ENCODE assay signal across 17 cellular contexts in the genomic region with DNA sequence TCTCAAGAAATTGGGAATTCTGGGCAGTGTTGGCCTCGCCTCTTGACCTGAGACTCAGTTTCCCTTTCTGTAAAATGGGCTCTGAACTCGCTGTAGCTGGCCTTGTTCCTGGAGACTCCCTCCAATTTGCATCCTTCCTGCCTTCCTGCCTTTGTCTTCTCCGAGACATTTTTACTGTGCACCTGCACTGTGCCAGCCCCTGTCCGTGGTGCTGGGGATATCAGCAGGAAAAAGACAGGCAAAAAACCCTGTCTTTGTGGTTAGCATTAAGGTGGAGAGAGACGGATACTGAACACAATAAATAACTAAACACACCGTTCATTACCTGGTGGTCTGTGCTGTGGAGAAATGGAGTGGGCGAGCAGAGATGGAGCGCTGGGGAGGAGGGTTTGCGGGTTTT. TPM values are rescaled to one million over a fixed set of nuclear protein-coding genes. Genes with fewer than 3 reads are reported as not detected.
DNase-seq lines count a peak whose midpoint lies in the region; ATAC-seq, FAIRE-seq and TF ChIP-seq lines count a peak whose summit lies in the region.
"Had no signal": no experiment of that assay in that cellular context is flagged by ENCODE, and none has a peak within 500 bp of the region (broad histone marks: within the 10 kb centered on the region; RNA-seq: fewer than 3 reads in every experiment).

No MANE protein-coding gene starts in this region.

- DNase-seq in ACHN (peak; percentile 36), K562 (ENCODE audit: extremely low read depth in 1 of 4, low spot score in 3 of 4) (no peak), left kidney (ENCODE audit: low read depth, low spot score) (peak; percentile 65), GM13976 (ENCODE audit: low spot score) (no peak), SKM-1 (lab: John Stamatoyannopoulos, UW; ENCODE audit: unreplicated experiment) (no peak)
- DNase-seq in activated CD4-positive, alpha-beta T cell treated with anti-CD3 and anti-CD28 coated beads, Interleukin-2, amount 50 U/mL, for 1 hour = no peak
- DNase-seq: DMS 273 treated with DMSO at 0.1 percent for 48 hours, EL, H7, KBM-7, NCI-H1436, NCI-H2029 treated with DMSO at 0.1 percent for 48 hours, NCI-H446 treated with DMSO at 0.1 percent for 48 hours, NCI-H774 had no signal

- intact Hi-C loops in K562 (cut with micrococcal nuclease) = no loop called here

- H3K4me3 ChIP-seq in K562 = no peak overlapping the region
- H3K4me3 ChIP-seq: SJSA1 had no signal

- no peak overlapping the region for H3K9ac ChIP-seq in K562 (ENCODE audit: insufficient read depth in 1 of 2, low read depth in 2 of 2, low read length in 2 of 2)

- POLR2A ChIA-PET in K562 (lab: Yijun Ruan, JAX) = no interaction called here

- H3K4me1 ChIP-seq in K562 (replicated peaks in 1 of 2; ENCODE audit: control insufficient read depth in 2 of 2, insufficient read depth in 2 of 2, low read length in 2 of 2) = no peaks in the 10 kb centered on the region; a peak in 1 of 5 replicates
- H3K4me1 ChIP-seq: SJSA1 had no signal

- TF ChIP-seq CTCF in K562 (IDR thresholded peaks at IDR 0.05 in 2 of 3, conservative IDR thresholded peaks at IDR 0.05 in 1 of 3; ENCODE audit: insufficient read depth in 2 of 3, low read depth in 1 of 3, low read length in 3 of 3) = no peak
- no peak for TF ChIP-seq CTCF in GM13976 (IDR thresholded peaks at IDR 0.05; ENCODE audit: borderline replicate concordance, control extremely low read depth, extremely low read depth, insufficient read depth, missing control alignments)

- no peak for TF ChIP-seq EP300 in K562 (IDR thresholded peaks at IDR 0.05; ENCODE audit: low read length)

- TF ChIP-seq POLR2A in K562 (conservative IDR thresholded peaks at IDR 0.05) = no peak

- CTCF ChIA-PET in K562 (lab: Yijun Ruan, JAX; ENCODE audit: low intra/inter-chr PET ratio) = no interaction called here

- TF ChIP-seq RAD21 in K562 (CRISPR knock-in tag; conservative IDR thresholded peaks at IDR 0.05 in 1 of 2, IDR thresholded peaks at IDR 0.05 in 1 of 2) = no peak

- peaks cover 4% of the 10 kb centered on the region; the same call in 1 of the 2 replicates for H4K20me1 ChIP-seq in K562 (replicated peaks; ENCODE audit: control insufficient read depth, insufficient read depth, low read length)

- no peaks in the 10 kb centered on the region for H3K9me3 ChIP-seq in K562 (replicated peaks; ENCODE audit: control insufficient read depth, insufficient read depth, low read depth, low read length)
- H3K9me3 ChIP-seq: SJSA1 had no signal

- no peak overlapping the region for H2AFZ ChIP-seq in K562 (ENCODE audit: low read depth, low read length)

- no peak overlapping the region for H3K27ac ChIP-seq in K562 (ENCODE audit: extremely low read depth, low read depth, low read length)
- H3K27ac ChIP-seq: SJSA1 had no signal

- no peak for ATAC-seq in K562

- FAIRE-seq in K562 (lab: Jason Lieb, UNC) = no peak

- no peaks in the 10 kb centered on the region for H3K9me1 ChIP-seq in K562 (ENCODE audit: control insufficient read depth, insufficient read depth, low read length)

- H3K4me2 ChIP-seq in K562 (ENCODE audit: insufficient read depth, low read length) = no peak overlapping the region

- BruUV-seq in K562 (replicated peaks; lab: Mats Ljungman, UMichigan) = no TSS peak

- peaks cover 4 to 17% of the 10 kb centered on the region in 2 experiments; a peak in 3 of 5 replicates for H3K27me3 ChIP-seq in K562 (ENCODE audit: control insufficient read depth in 2 of 2, insufficient read depth in 2 of 2, low read length in 2 of 2)

- H3K36me3 ChIP-seq in K562 (ENCODE audit: control insufficient read depth, insufficient read depth, low read length) = no peaks in the 10 kb centered on the region
- H3K36me3 ChIP-seq: SJSA1 had no signal

- 3% methylated on average over 9 of the region's 9 CpGs for WGBS in K562 (ENCODE audit: insufficient coverage, low coverage, missing lambda C conversion rate)

- no peaks in the 10 kb centered on the region for H3K79me2 ChIP-seq in K562 (ENCODE audit: control insufficient read depth, insufficient read depth, low read length)

- in situ Hi-C loops in ACHN (cut with HindIII; ENCODE audit: low pct_ligation_motif_present, low pct_unique_long_range_greater_than_20kb, low sequenced_read_pairs) = no loop called here
- in situ Hi-C loops in K562 (cut with MboI) = no loop called here
- in situ Hi-C loops in GM13976 (cut with MboI; ENCODE audit: low sequenced_read_pairs, unreplicated experiment) = no loop called here

TF ChIP-seq in PFSK-1, 5 proteins besides CTCF, POLR2A, EP300 and RAD21 (continues in another document):
- TF ChIP-seq TAF1 (IDR thresholded peaks at IDR 0.05; ENCODE audit: borderline replicate concordance, insufficient read depth, low read length) (no peak), POLR2AphosphoS5 (IDR thresholded peaks at IDR 0.05; ENCODE audit: low read depth, low read length) (no peak)
- TF ChIP-seq, protein P1, sequence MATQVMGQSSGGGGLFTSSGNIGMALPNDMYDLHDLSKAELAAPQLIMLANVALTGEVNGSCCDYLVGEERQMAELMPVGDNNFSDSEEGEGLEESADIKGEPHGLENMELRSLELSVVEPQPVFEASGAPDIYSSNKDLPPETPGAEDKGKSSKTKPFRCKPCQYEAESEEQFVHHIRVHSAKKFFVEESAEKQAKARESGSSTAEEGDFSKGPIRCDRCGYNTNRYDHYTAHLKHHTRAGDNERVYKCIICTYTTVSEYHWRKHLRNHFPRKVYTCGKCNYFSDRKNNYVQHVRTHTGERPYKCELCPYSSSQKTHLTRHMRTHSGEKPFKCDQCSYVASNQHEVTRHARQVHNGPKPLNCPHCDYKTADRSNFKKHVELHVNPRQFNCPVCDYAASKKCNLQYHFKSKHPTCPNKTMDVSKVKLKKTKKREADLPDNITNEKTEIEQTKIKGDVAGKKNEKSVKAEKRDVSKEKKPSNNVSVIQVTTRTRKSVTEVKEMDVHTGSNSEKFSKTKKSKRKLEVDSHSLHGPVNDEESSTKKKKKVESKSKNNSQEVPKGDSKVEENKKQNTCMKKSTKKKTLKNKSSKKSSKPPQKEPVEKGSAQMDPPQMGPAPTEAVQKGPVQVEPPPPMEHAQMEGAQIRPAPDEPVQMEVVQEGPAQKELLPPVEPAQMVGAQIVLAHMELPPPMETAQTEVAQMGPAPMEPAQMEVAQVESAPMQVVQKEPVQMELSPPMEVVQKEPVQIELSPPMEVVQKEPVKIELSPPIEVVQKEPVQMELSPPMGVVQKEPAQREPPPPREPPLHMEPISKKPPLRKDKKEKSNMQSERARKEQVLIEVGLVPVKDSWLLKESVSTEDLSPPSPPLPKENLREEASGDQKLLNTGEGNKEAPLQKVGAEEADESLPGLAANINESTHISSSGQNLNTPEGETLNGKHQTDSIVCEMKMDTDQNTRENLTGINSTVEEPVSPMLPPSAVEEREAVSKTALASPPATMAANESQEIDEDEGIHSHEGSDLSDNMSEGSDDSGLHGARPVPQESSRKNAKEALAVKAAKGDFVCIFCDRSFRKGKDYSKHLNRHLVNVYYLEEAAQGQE (IDR thresholded peaks at IDR 0.05; ENCODE audit: insufficient read depth in 1 of 2, low read depth in 2 of 2, low read length in 2 of 2) = peak; percentile 72 to 93

TF ChIP-seq in K562, 482 proteins besides CTCF, POLR2A, EP300 and RAD21:
- TF ChIP-seq RBM25 (IDR thresholded peaks at IDR 0.05; ENCODE audit: low read depth, low read length, severe bottlenecking) = peak; percentile 42
- TF ChIP-seq, protein P2, sequence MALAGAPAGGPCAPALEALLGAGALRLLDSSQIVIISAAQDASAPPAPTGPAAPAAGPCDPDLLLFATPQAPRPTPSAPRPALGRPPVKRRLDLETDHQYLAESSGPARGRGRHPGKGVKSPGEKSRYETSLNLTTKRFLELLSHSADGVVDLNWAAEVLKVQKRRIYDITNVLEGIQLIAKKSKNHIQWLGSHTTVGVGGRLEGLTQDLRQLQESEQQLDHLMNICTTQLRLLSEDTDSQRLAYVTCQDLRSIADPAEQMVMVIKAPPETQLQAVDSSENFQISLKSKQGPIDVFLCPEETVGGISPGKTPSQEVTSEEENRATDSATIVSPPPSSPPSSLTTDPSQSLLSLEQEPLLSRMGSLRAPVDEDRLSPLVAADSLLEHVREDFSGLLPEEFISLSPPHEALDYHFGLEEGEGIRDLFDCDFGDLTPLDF (CRISPR knock-in tag; IDR thresholded peaks at IDR 0.05) = no peak
- no peak for TF ChIP-seq MAFF (IDR thresholded peaks at IDR 0.05; ENCODE audit: low read length)
- no peak for TF ChIP-seq ZC3H11A (IDR thresholded peaks at IDR 0.05; ENCODE audit: low read depth, low read length)
- TF ChIP-seq EHMT2 (IDR thresholded peaks at IDR 0.05) = 0 out of 2 replicates have a peak, but pooled peaks have one; percentile 36
- no peak for TF ChIP-seq ZFP30 (CRISPR knock-in tag; IDR thresholded peaks at IDR 0.05; ENCODE audit: borderline replicate concordance)
- no peak for TF ChIP-seq IFI16 (CRISPR knock-in tag; IDR thresholded peaks at IDR 0.05)
- TF ChIP-seq OTX1 (CRISPR knock-in tag; IDR thresholded peaks at IDR 0.05) = no peak

RNA-seq across cellular contexts. Expression of gene TMEM132B, which starts 8.8 kb away (rescaled TPM):
- not detected for polyA plus RNA-seq in PFSK-1 (2012; ENCODE audit: insufficient read length, low read depth)
- not detected in 2 replicates for total RNA-seq in K562 (2011; cell fraction: chromatin; rRNA removed; ENCODE audit: low replicate concordance)
- not detected in 2 replicates for total RNA-seq in K562 (2011; cell fraction: nucleolus; rRNA removed)
- total RNA-seq in K562 (2011; cell fraction: nucleoplasm; rRNA removed) = not detected in 2 replicates
- total RNA-seq in K562 (2014; rRNA removed) = not detected in 2 replicates
- 0.04 TPM in 1 of 2 replicates, not detected in the other for total RNA-seq in K562 (2014; rRNA removed; fragmentation: Illumina TruSeq; extraction: Trizol)
- total RNA-seq in K562 (2015; rRNA removed; fragmentation: Illumina TruSeq; extraction: Trizol) = 0.07 TPM in 1 of 2 replicates, not detected in the other
- 0.18 TPM in 1 of 2 replicates, not detected in the other for total RNA-seq in K562 (2021)
- 0.01 TPM in 1 of 2 replicates, not detected in the other for polyA plus RNA-seq in K562 (2011; rRNA removed)
- not detected in 2 replicates for polyA plus RNA-seq in K562 (2011; cell fraction: cytosol; rRNA removed)
- polyA plus RNA-seq in K562 (2011; cell fraction: nucleus; rRNA removed) = 0.04 and 0.11 TPM in 2 replicates
- 0.01 and 0.14 TPM in 2 replicates for polyA plus RNA-seq in K562 (2012)
- polyA plus RNA-seq in K562 (2014; fragmentation: Illumina TruSeq; extraction: Trizol) = 0.13 TPM in 1 of 2 replicates, not detected in the other
- not detected for polyA plus RNA-seq in K562 (2014; fragmentation: Nextera tagmentation; extraction: Ambion mirVana)
- not detected in 2 replicates for polyA plus RNA-seq in K562 (2014; rRNA removed)
- polyA minus RNA-seq in K562 (2011; rRNA and poly(A)+ RNA removed) = not detected in 2 replicates
- not detected in 2 replicates for polyA minus RNA-seq in K562 (2011; cell fraction: cytosol; rRNA and poly(A)+ RNA removed)
- polyA minus RNA-seq in K562 (2011; cell fraction: nucleus; rRNA and poly(A)+ RNA removed) = not detected in 2 replicates
- polyA plus RNA-seq: CD14-positive monocyte had no signal

Comparison
In these comparisons a context has a peak if more than half of its experiments do, and no peak if none do; other contexts are left out.
1. DNase-seq: peak in ACHN (single experiment) and left kidney (single experiment); none in K562 (0 of 4), GM13976 (single experiment), activated CD4-positive, alpha-beta T cell treated with anti-CD3 and anti-CD28 coated beads, Interleukin-2, amount 50 U/mL, for 1 hour (single experiment) and SKM-1 (single experiment).